8 cellular contexts compared by ENCODE assay signal in genomic region chr22:44497218-44497903, GRCh38. TPM values are rescaled to one million over a fixed set of nuclear protein-coding genes. Genes with fewer than 3 reads are reported as not detected.
A peak's percentile ranks its signal among the peaks of the same experiment; 100 is the strongest.
DNase-seq lines count a peak whose midpoint lies in the region; ATAC-seq and TF ChIP-seq lines count a peak whose summit lies in the region.

No MANE protein-coding gene starts in this region.

- TF ChIP-seq CTCF in AG09309 (IDR thresholded peaks at IDR 0.05; ENCODE audit: control insufficient read depth, insufficient read depth, low read depth, low read length, missing control alignments) (no peak), astrocyte of the spinal cord (IDR thresholded peaks at IDR 0.05; ENCODE audit: low read depth, low read length) (no peak)

- ATAC-seq in HG02763 (IDR thresholded peaks at IDR 0.05; ENCODE audit: unreplicated experiment) (peak; percentile 18), GM19452 (IDR thresholded peaks at IDR 0.05; ENCODE audit: unreplicated experiment) (no peak)
- ATAC-seq in stimulated activated memory B cell treated with anti-CD40 and anti-IgM and Interleukin-4, amounts not matched to agents 10 μg/mL and 1 μg/mL and 100 μg/mL, for 72 hours = peak; percentile 11

- peak overlapping the region; percentile 23 for H3K27ac Mint-ChIP-seq in stimulated activated memory B cell treated with anti-CD40 and anti-IgM and Interleukin-4, amounts not matched to agents 10 μg/mL and 1 μg/mL and 100 μg/mL, for 72 hours

- DNase-seq in AG09309 (ENCODE audit: low read depth) (no peak), astrocyte of the spinal cord (ENCODE audit: low read depth, low spot score) (peak; percentile 29), iPS-NIHi11 (ENCODE audit: low spot score) (peak; percentile 57), SKM-1 treated with dmso at 0.1 percent for 144 hours (lab: John Stamatoyannopoulos, UW; ENCODE audit: unreplicated experiment) (no peak), posterior vena cava (ENCODE audit: low spot score) (no peak)

- peak overlapping the region; percentile 74 for H3K4me3 Mint-ChIP-seq in stimulated activated memory B cell treated with anti-CD40 and anti-IgM and Interleukin-4, amounts not matched to agents 10 μg/mL and 1 μg/mL and 100 μg/mL, for 72 hours

- in situ Hi-C loops in astrocyte of the spinal cord (cut with HindIII; ENCODE audit: low sequenced_read_pairs) = no loop called here

- H3K36me3 Mint-ChIP-seq in stimulated activated memory B cell treated with anti-CD40 and anti-IgM and Interleukin-4, amounts not matched to agents 10 μg/mL and 1 μg/mL and 100 μg/mL, for 72 hours = peaks cover 5% of the 10 kb centered on the region

- peaks cover 7% of the 10 kb centered on the region for H3K4me1 Mint-ChIP-seq in stimulated activated memory B cell treated with anti-CD40 and anti-IgM and Interleukin-4, amounts not matched to agents 10 μg/mL and 1 μg/mL and 100 μg/mL, for 72 hours

- H3K27me3 Mint-ChIP-seq in stimulated activated memory B cell treated with anti-CD40 and anti-IgM and Interleukin-4, amounts not matched to agents 10 μg/mL and 1 μg/mL and 100 μg/mL, for 72 hours = peaks cover 20% of the 10 kb centered on the region

- H3K4me3 ChIP-seq in AG09309 (ENCODE audit: control insufficient read depth, low read depth, low read length) = peak overlapping the region; percentile 75
- H3K4me3 ChIP-seq in astrocyte of the spinal cord (ENCODE audit: low read depth, low read length) = peak overlapping the region; percentile 67

- intact Hi-C loops in posterior vena cava (cut with DNase I) = no loop called here

- peaks cover 8% of the 10 kb centered on the region for H3K9me3 Mint-ChIP-seq in stimulated activated memory B cell treated with anti-CD40 and anti-IgM and Interleukin-4, amounts not matched to agents 10 μg/mL and 1 μg/mL and 100 μg/mL, for 72 hours

RNA-seq across cellular contexts. Expression of gene RTL6, which starts 0.7 kb away (rescaled TPM):
- 10 to 100 TPM; 18.2 to 21.1 TPM for total RNA-seq in posterior vena cava

Comparison
In these comparisons a context has a peak if more than half of its experiments do, and no peak if none do; other contexts are left out.
1. DNase-seq: peak in astrocyte of the spinal cord (single experiment) and iPS-NIHi11 (single experiment); none in AG09309 (single experiment), SKM-1 treated with dmso at 0.1 percent for 144 hours (single experiment) and posterior vena cava (single experiment).